ENCODE assay signal across 17 cellular contexts in genomic region chr2:47050762-47051161, GRCh38.
"Had no signal": no experiment of that assay in that cellular context is flagged by ENCODE, and none has a peak within 500 bp of the region (broad histone marks: within the 10 kb centered on the region; RNA-seq: fewer than 3 reads in every experiment).

No MANE protein-coding gene starts in this region.

- H3K36me3 ChIP-seq: colonic mucosa, neural progenitor cell had no signal

- H3K27me3 ChIP-seq: colonic mucosa, neural progenitor cell, vagina had no signal

- H2AFZ ChIP-seq: neural progenitor cell had no signal

- H3K4me3 ChIP-seq: colonic mucosa, neural progenitor cell, vagina had no signal

- FAIRE-seq: frontal cortex, kidney had no signal

- ATAC-seq: activated CD8-positive, alpha-beta T cell treated with anti-CD3 and anti-CD28 coated beads for 36 hours; naive thymus-derived CD4-positive, alpha-beta T cell; stimulated activated naive CD8-positive, alpha-beta T cell treated with anti-CD3 and anti-CD28 coated beads, Interleukin-15, Interleukin-2, amounts not matched to agents 100 U/mL and 50 U/mL, for 24 hours had no signal

- H3K27ac ChIP-seq: colonic mucosa, neural progenitor cell, vagina, WERI-Rb-1 had no signal

- DNase-seq: activated CD4-positive, alpha-beta T cell treated with anti-CD3 and anti-CD28 coated beads for 36 hours; activated CD8-positive, alpha-beta T cell treated with anti-CD3 and anti-CD28 coated beads for 36 hours; activated naive CD4-positive, alpha-beta T cell treated with Interleukin-2 at 50 U/mL for 16 hours; activated naive CD8-positive, alpha-beta T cell treated with anti-CD3 and anti-CD28 coated beads, Interleukin-2, amount 10 ng/mL, durations not matched to agents 7 days and 5 days; activated T-cell treated with anti-CD3 and anti-CD28 coated beads, Interleukin-2, amount 50 U/mL, for 1 hour; amygdala; central memory CD4-positive, alpha-beta T cell; colonic mucosa; head of caudate nucleus; kidney; naive thymus-derived CD4-positive, alpha-beta T cell; stimulated activated naive CD8-positive, alpha-beta T cell treated with anti-CD3 and anti-CD28 coated beads, Interleukin-15, Interleukin-2, amounts not matched to agents 100 U/mL and 50 U/mL, for 24 hours; trophoblast cell; WERI-Rb-1 had no signal

- H3K9ac ChIP-seq: neural progenitor cell had no signal

- H3K4me2 ChIP-seq: neural progenitor cell had no signal

- H3K9me3 ChIP-seq: colonic mucosa, vagina had no signal
